In the genomic region with DNA sequence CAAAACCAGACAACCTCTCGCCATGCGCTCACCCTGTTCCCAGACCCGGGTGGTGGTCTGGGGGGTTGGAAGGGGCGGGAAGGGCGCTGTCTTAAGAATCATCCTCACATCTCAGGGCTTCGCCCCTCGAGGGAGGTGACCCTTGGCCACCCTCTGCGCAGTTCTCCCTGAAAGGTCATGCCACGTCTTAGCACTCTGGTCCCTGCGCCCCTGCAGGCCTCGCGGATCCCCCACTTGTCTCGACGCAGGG, we compare ENCODE assay signal across 9 cellular contexts. TPM values are rescaled to one million over a fixed set of nuclear protein-coding genes. Genes with fewer than 3 reads are reported as not detected.
DNase-seq lines count a peak whose midpoint lies in the region; ATAC-seq and TF ChIP-seq lines count a peak whose summit lies in the region.
"Had no signal": no experiment of that assay in that cellular context is flagged by ENCODE, and none has a peak within 500 bp of the region (broad histone marks: within the 10 kb centered on the region; RNA-seq: fewer than 3 reads in every experiment).

No MANE protein-coding gene starts in this region.

- H3K4me3 ChIP-seq in CD4-positive, alpha-beta memory T cell (ENCODE audit: low read length in 2 of 2) = no peak overlapping the region
- peak overlapping the region; percentile 80 for H3K4me3 ChIP-seq in PC-3 (ENCODE audit: low read length)
- H3K4me3 ChIP-seq in endocrine pancreas (ENCODE audit: control insufficient read depth, insufficient read depth, low read length) = no peak overlapping the region

- no TSS peak for BruUV-seq in PC-3 (replicated peaks; lab: Mats Ljungman, UMichigan)

- H3F3A ChIP-seq in PC-3 (ENCODE audit: low read length, unreplicated experiment) = peaks cover 8% of the 10 kb centered on the region

- H3K27me3 Mint-ChIP-seq in CD4-positive, alpha-beta memory T cell = peaks cover 25 to 41% of the 10 kb centered on the region in 2 donors
- peaks cover 34% of the 10 kb centered on the region for H3K27me3 Mint-ChIP-seq in neural crest cell (ENCODE audit: low read depth)

- H3K36me3 Mint-ChIP-seq in CD4-positive, alpha-beta memory T cell = no peaks in the 10 kb centered on the region
- H3K36me3 Mint-ChIP-seq in neural crest cell (ENCODE audit: low read depth) = no peaks in the 10 kb centered on the region

- no peak for TF ChIP-seq CTCF in PC-3 (conservative IDR thresholded peaks at IDR 0.05; ENCODE audit: low read depth, low read length)
- no peak for TF ChIP-seq CTCF in neural crest cell (conservative IDR thresholded peaks at IDR 0.05)

- H3K4me2 ChIP-seq in PC-3 (ENCODE audit: low read length) = peak overlapping the region; percentile 93

- no peak overlapping the region for H3K27ac ChIP-seq in CD4-positive, alpha-beta memory T cell (ENCODE audit: low read depth, low read length)
- H3K27ac ChIP-seq in PC-3 (ENCODE audit: low read length) = peak overlapping the region; percentile 100

- peak overlapping the region in 7 of 8 donors; percentile 55 to 85 (median 71) for H3K4me3 Mint-ChIP-seq in CD4-positive, alpha-beta memory T cell
- peak overlapping the region; percentile 86 for H3K4me3 Mint-ChIP-seq in neural crest cell

- H3K9ac ChIP-seq in PC-3 (ENCODE audit: low read length) (peak overlapping the region; percentile 97), endocrine pancreas (ENCODE audit: control insufficient read depth, insufficient read depth, low read length) (peak overlapping the region; percentile 43)

- peak overlapping the region; percentile 65; the same call in 1 of the 2 replicates for H2AFZ ChIP-seq in PC-3 (ENCODE audit: low read length)

- H4K20me1 ChIP-seq in PC-3 (ENCODE audit: low read length) = no peaks in the 10 kb centered on the region

- POLR2A ChIA-PET in CD4-positive, alpha-beta memory T cell (lab: Charles Lee; ENCODE audit: partially characterized antibody) = no interaction called here
- POLR2A ChIA-PET in PC-3 (lab: Charles Lee; ENCODE audit: unreplicated experiment) = interaction anchor here (0.5 to 1.6 kb wide), 3 partner anchors 41 to 1277 kb away, joined by 3 to 15 read pairs (median 3); partner anchors contain the start of gene CAPRIN2

- no peaks in the 10 kb centered on the region for H3K9me3 ChIP-seq in CD4-positive, alpha-beta memory T cell (ENCODE audit: control insufficient read depth in 1 of 2, low read length in 2 of 2)
- H3K9me3 ChIP-seq in PC-3 (ENCODE audit: low read length) (no peaks in the 10 kb centered on the region), endocrine pancreas (ENCODE audit: control insufficient read depth, low read length) (no peaks in the 10 kb centered on the region)

- peaks cover 21% of the 10 kb centered on the region for H3K79me2 ChIP-seq in PC-3 (ENCODE audit: low read length)

- no peaks in the 10 kb centered on the region for H3K36me3 ChIP-seq in CD4-positive, alpha-beta memory T cell (ENCODE audit: insufficient read depth, low read length)
- H3K36me3 ChIP-seq in PC-3 (ENCODE audit: low read depth, low read length) (peaks cover 7% of the 10 kb centered on the region), endocrine pancreas (ENCODE audit: control insufficient read depth, insufficient read depth, low read length) (no peaks in the 10 kb centered on the region)

- H3K9me2 ChIP-seq in PC-3 (replicated peaks; ENCODE audit: low read length) = no peaks in the 10 kb centered on the region

- intact Hi-C loops in CD4-positive, alpha-beta memory T cell (cut with micrococcal nuclease) = no loop called here
- intact Hi-C loops in PC-3 (cut with micrococcal nuclease) = loop anchor here (1.0 kb wide), 1 partner anchor 40 kb away; no protein-coding TSS in a partner anchor

- H3K27ac Mint-ChIP-seq in CD4-positive, alpha-beta memory T cell = no peak overlapping the region
- no peak overlapping the region for H3K27ac Mint-ChIP-seq in neural crest cell (ENCODE audit: unreplicated experiment)

- no peaks in the 10 kb centered on the region for H3K9me3 Mint-ChIP-seq in CD4-positive, alpha-beta memory T cell
- H3K9me3 Mint-ChIP-seq in neural crest cell = peaks cover 5% of the 10 kb centered on the region

- no peaks in the 10 kb centered on the region for H3K27me3 ChIP-seq in CD4-positive, alpha-beta memory T cell (ENCODE audit: insufficient read depth, low read length)
- H3K27me3 ChIP-seq in PC-3 (ENCODE audit: low read length) = no peaks in the 10 kb centered on the region
- H3K27me3 ChIP-seq in endocrine pancreas (ENCODE audit: control insufficient read depth, insufficient read depth, low read length) = no peaks in the 10 kb centered on the region

- no peak for DNase-seq in CD4-positive, alpha-beta memory T cell
- no peak for DNase-seq in PC-3
- DNase-seq in neural crest cell (ENCODE audit: low read depth, low spot score) = no peak
- no peak for DNase-seq in SHP77 (lab: John Stamatoyannopoulos, UW)
- no peak for DNase-seq in NCI-H748 treated with DMSO at 0.1 percent for 48 hours (lab: John Stamatoyannopoulos, UW)
- DNase-seq in NOMO-1 treated with dmso at 0.1 percent for 144 hours (lab: John Stamatoyannopoulos, UW; ENCODE audit: unreplicated experiment) = no peak
- DNase-seq: NCI-H2171 treated with DMSO at 0.1 percent for 48 hours had no signal

- ATAC-seq in PC-3 = no peak
- ATAC-seq in GM21576 (IDR thresholded peaks at IDR 0.05; ENCODE audit: unreplicated experiment) = no peak

- peaks cover 7 to 27% (median 13%) of the 10 kb centered on the region in 4 donors for H3K4me1 Mint-ChIP-seq in CD4-positive, alpha-beta memory T cell
- H3K4me1 Mint-ChIP-seq in neural crest cell = peaks cover 25% of the 10 kb centered on the region

- H3K4me1 ChIP-seq in CD4-positive, alpha-beta memory T cell (ENCODE audit: insufficient read depth, low read length) = peaks cover 11% of the 10 kb centered on the region
- H3K4me1 ChIP-seq in PC-3 (ENCODE audit: insufficient read depth, low read length) = peaks cover 59% of the 10 kb centered on the region
- no peaks in the 10 kb centered on the region for H3K4me1 ChIP-seq in endocrine pancreas (ENCODE audit: control insufficient read depth, insufficient read depth, low read length)

- CTCF ChIA-PET in CD4-positive, alpha-beta memory T cell (lab: Charles Lee; ENCODE audit: partially characterized antibody) = no interaction called here
- CTCF ChIA-PET in PC-3 (lab: Charles Lee) = no interaction called here

RNA-seq across cellular contexts. Expression of gene CAPRIN2, which starts 40.6 kb away (rescaled TPM):
- 10 to 100 TPM; 42.9 to 47.0 TPM for total RNA-seq in CD4-positive, alpha-beta memory T cell
- polyA plus RNA-seq in CD4-positive, alpha-beta memory T cell = 1 to 10 TPM; 4.5 to 8.7 TPM
- 23.1 and 33.6 TPM in 2 replicates for total RNA-seq in PC-3 (2014; rRNA removed)
- 28.9 and 30.2 TPM in 2 replicates for total RNA-seq in neural crest cell
